Comparison of ENCODE assay signal across 8 cellular contexts in the genomic region with DNA sequence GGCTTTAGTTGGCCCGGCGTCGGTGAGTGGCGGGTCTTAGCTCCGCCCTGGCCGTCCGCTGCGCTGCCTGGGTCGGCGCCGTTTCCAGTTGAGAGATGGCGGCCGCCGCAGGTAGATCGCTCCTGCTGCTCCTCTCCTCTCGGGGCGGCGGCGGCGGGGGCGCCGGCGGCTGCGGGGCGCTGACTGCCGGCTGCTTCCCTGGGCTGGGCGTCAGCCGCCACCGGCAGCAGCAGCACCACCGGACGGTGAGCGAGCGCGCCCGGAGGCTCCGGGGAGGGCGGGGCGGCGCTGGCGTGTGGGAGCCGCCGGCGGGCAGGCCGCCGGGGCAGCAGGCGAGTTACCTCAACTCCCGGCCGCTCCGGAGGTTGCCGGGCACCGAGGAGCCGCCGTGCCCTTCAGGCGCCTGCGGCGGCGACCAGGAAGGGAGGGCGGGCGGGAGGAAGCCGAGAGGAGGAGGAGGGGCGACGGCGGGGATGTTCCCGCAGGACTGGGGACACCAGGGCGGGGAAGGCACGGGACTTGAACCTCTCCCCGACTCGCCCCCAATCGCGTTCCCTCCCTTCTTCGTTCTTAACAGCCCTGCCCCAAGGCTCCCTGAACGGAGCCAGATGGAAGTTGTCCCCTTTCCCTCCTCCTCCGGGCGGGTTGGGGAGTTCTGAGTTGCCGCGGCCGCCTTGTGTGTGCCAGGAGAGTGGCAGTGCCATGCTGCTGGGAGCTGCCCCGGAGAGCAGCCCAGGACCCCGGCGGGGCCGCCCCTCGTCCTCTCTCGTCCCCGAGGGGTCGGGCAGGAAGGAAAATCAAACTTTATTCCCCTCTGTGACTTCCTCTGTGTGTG.
A peak's percentile ranks its signal among the peaks of the same experiment; 100 is the strongest.
DNase-seq lines count a peak whose midpoint lies in the region; ATAC-seq and TF ChIP-seq lines count a peak whose summit lies in the region.

A gene with protein sequence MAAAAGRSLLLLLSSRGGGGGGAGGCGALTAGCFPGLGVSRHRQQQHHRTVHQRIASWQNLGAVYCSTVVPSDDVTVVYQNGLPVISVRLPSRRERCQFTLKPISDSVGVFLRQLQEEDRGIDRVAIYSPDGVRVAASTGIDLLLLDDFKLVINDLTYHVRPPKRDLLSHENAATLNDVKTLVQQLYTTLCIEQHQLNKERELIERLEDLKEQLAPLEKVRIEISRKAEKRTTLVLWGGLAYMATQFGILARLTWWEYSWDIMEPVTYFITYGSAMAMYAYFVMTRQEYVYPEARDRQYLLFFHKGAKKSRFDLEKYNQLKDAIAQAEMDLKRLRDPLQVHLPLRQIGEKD (plus strand): TSS at position 87 of the 835 bp plus-strand sequence. CDS start 9 bp downstream, at position 96.

- H3K4me3 ChIP-seq in mucosa of rectum (ENCODE audit: low read length in 2 of 2) = peak within 1 kb of the TSS; percentile 90 to 92

- DNase-seq in Ammon's horn (ENCODE audit: low spot score) = peak; percentile 99
- DNase-seq in NOMO-1 treated with dmso at 0.1 percent for 144 hours (lab: John Stamatoyannopoulos, UW; ENCODE audit: unreplicated experiment) = peak; percentile 90
- peak; percentile 90 for DNase-seq in activated T-cell treated with anti-CD3 and anti-CD28 coated beads for 4 hours
- peak; percentile 94 to 95 for DNase-seq in erythroblast (lab: John Stamatoyannopoulos, UW)
- peak; percentile 89 for DNase-seq in stimulated activated CD8-positive, alpha-beta memory T cell treated with anti-CD3 and anti-CD28 coated beads, Interleukin-4, amount 100 ng/mL, for 24 hours (ENCODE audit: low read depth)

- H3K27me3 ChIP-seq in mucosa of rectum (ENCODE audit: control insufficient read depth in 2 of 2, insufficient read depth in 2 of 2, low read length in 2 of 2) = no peaks in the 10 kb centered on the region

- peak within 1 kb of the TSS; percentile 88 to 91 for H3K27ac ChIP-seq in mucosa of rectum (ENCODE audit: low read depth in 2 of 2, low read length in 2 of 2)

- peak within 1 kb of the TSS; percentile 86 to 90 for H3K9ac ChIP-seq in mucosa of rectum (ENCODE audit: low read depth in 1 of 2, low read length in 2 of 2)

- peak; percentile 89 for TF ChIP-seq POLR2A in GM19099 (IDR thresholded peaks at IDR 0.05; ENCODE audit: extremely low read depth, insufficient read length, low read depth)
- TF ChIP-seq POLR2A in erythroblast (IDR thresholded peaks at IDR 0.05; ENCODE audit: low read length) = peak; percentile 85

- H3K36me3 ChIP-seq in mucosa of rectum (ENCODE audit: control insufficient read depth in 2 of 2, insufficient read depth in 2 of 2, low read length in 2 of 2) = no peaks in the 10 kb centered on the region

- ATAC-seq in HG03342 (IDR thresholded peaks at IDR 0.05; ENCODE audit: unreplicated experiment) = peak; percentile 89

- no peaks in the 10 kb centered on the region for H3K9me3 ChIP-seq in mucosa of rectum (ENCODE audit: control insufficient read depth in 2 of 2, low read length in 2 of 2)

- peaks cover 17 to 35% of the 10 kb centered on the region in 2 donors for H3K4me1 ChIP-seq in mucosa of rectum (ENCODE audit: control insufficient read depth in 2 of 2, insufficient read depth in 2 of 2, low read length in 2 of 2)

Comparison
In these comparisons a context has a peak if more than half of its experiments do, and no peak if none do; other contexts are left out.
1. Peak in every context shown above with its lines: DNase-seq, ATAC-seq, H3K4me3 ChIP-seq and H3K27ac ChIP-seq.